ENCODE assay signal across 16 cellular contexts in genomic region chr10:24350111-24350921, GRCh38.
DNase-seq lines count a peak whose midpoint lies in the region; TF ChIP-seq lines count a peak whose summit lies in the region.
"Had no signal": no experiment of that assay in that cellular context is flagged by ENCODE, and none has a peak within 500 bp of the region (broad histone marks: within the 10 kb centered on the region; RNA-seq: fewer than 3 reads in every experiment).

No MANE protein-coding gene starts in this region.

- CTCF ChIA-PET in CD8-positive, alpha-beta memory T cell (lab: Charles Lee) = no interaction called here

- H4K20me1 ChIP-seq in BLaER1 = no peaks in the 10 kb centered on the region

- no peaks in the 10 kb centered on the region for H3K27me3 Mint-ChIP-seq in nephron progenitor cell (ENCODE audit: low read depth, poor library complexity)
- no peaks in the 10 kb centered on the region for H3K27me3 Mint-ChIP-seq in activated naive CD8-positive, alpha-beta T cell treated with anti-CD3 and anti-CD28 coated beads for 36 hours
- H3K27me3 Mint-ChIP-seq in CD8-positive, alpha-beta memory T cell = no peaks in the 10 kb centered on the region

- peak overlapping the region; percentile 58 for H3K27ac Mint-ChIP-seq in nephron progenitor cell
- H3K27ac Mint-ChIP-seq in activated naive CD8-positive, alpha-beta T cell treated with anti-CD3 and anti-CD28 coated beads for 36 hours = no peak overlapping the region
- no peak overlapping the region for H3K27ac Mint-ChIP-seq in CD8-positive, alpha-beta memory T cell
- H3K27ac Mint-ChIP-seq: activated naive CD4-positive, alpha-beta T cell treated with anti-CD3 and anti-CD28 coated beads, Interleukin-2, amount 50 U/mL, for 72 hours had no signal

- peaks cover 14% of the 10 kb centered on the region for H3K36me3 Mint-ChIP-seq in nephron progenitor cell (ENCODE audit: low read depth)
- no peaks in the 10 kb centered on the region for H3K36me3 Mint-ChIP-seq in activated naive CD8-positive, alpha-beta T cell treated with anti-CD3 and anti-CD28 coated beads for 36 hours
- H3K36me3 Mint-ChIP-seq in CD8-positive, alpha-beta memory T cell = no peaks in the 10 kb centered on the region
- H3K36me3 Mint-ChIP-seq: activated naive CD4-positive, alpha-beta T cell treated with anti-CD3 and anti-CD28 coated beads, Interleukin-2, amount 50 U/mL, for 72 hours had no signal

- H3K4me3 ChIP-seq in BLaER1 (no peak overlapping the region), choroid plexus epithelial cell (ENCODE audit: low read depth, low read length) (no peak overlapping the region), colonic mucosa (no peak overlapping the region)
- H3K4me3 ChIP-seq in CD8-positive, alpha-beta memory T cell (ENCODE audit: low read length) = no peak overlapping the region
- H3K4me3 ChIP-seq: ovary, thoracic aorta had no signal

- H3K9me3 ChIP-seq in BLaER1 = no peaks in the 10 kb centered on the region
- no peaks in the 10 kb centered on the region for H3K9me3 ChIP-seq in colonic mucosa
- no peaks in the 10 kb centered on the region for H3K9me3 ChIP-seq in CD8-positive, alpha-beta memory T cell (ENCODE audit: low read length)
- H3K9me3 ChIP-seq: ovary, thoracic aorta had no signal

- H3K27ac ChIP-seq in BLaER1 (peak overlapping the region; percentile 23; the same call in 1 of the 2 replicates), colonic mucosa (no peak overlapping the region)
- no peak overlapping the region for H3K27ac ChIP-seq in CD8-positive, alpha-beta memory T cell (ENCODE audit: low read depth, low read length)
- H3K27ac ChIP-seq: thoracic aorta had no signal

- H3K36me3 ChIP-seq in BLaER1 = no peaks in the 10 kb centered on the region
- no peaks in the 10 kb centered on the region for H3K36me3 ChIP-seq in colonic mucosa
- no peaks in the 10 kb centered on the region for H3K36me3 ChIP-seq in CD8-positive, alpha-beta memory T cell (ENCODE audit: insufficient read depth, low read length)
- H3K36me3 ChIP-seq: ovary, thoracic aorta had no signal

- POLR2A ChIA-PET in CD8-positive, alpha-beta memory T cell (lab: Charles Lee) = no interaction called here

- H3K4me3 Mint-ChIP-seq in nephron progenitor cell = peak overlapping the region; percentile 3
- no peak overlapping the region for H3K4me3 Mint-ChIP-seq in activated naive CD8-positive, alpha-beta T cell treated with anti-CD3 and anti-CD28 coated beads for 36 hours
- H3K4me3 Mint-ChIP-seq in CD8-positive, alpha-beta memory T cell = no peak overlapping the region

- no peak for TF ChIP-seq CTCF in choroid plexus epithelial cell (conservative IDR thresholded peaks at IDR 0.05; ENCODE audit: low read depth, low read length)
- TF ChIP-seq CTCF in nephron progenitor cell (IDR thresholded peaks at IDR 0.05) = no peak
- TF ChIP-seq CTCF in colonic mucosa (IDR thresholded peaks at IDR 0.05) = no peak

- H3K4me1 ChIP-seq in BLaER1 (peaks cover 20% of the 10 kb centered on the region), colonic mucosa (no peaks in the 10 kb centered on the region)
- H3K4me1 ChIP-seq in CD8-positive, alpha-beta memory T cell (ENCODE audit: insufficient read depth, low read length) = no peaks in the 10 kb centered on the region

- peak overlapping the region; percentile 62 for H3K4me2 ChIP-seq in BLaER1

- H3K9ac ChIP-seq in BLaER1 = no peak overlapping the region
- no peak overlapping the region for H3K9ac ChIP-seq in colonic mucosa (ENCODE audit: low read depth in 2 of 2, low read length in 2 of 2)

- H3K27me3 ChIP-seq in BLaER1 (no peaks in the 10 kb centered on the region), colonic mucosa (no peaks in the 10 kb centered on the region)
- H3K27me3 ChIP-seq in CD8-positive, alpha-beta memory T cell (ENCODE audit: insufficient read depth, low read length, poor library complexity, severe bottlenecking) = no peaks in the 10 kb centered on the region
- H3K27me3 ChIP-seq: ovary had no signal

- H3K9me3 Mint-ChIP-seq in nephron progenitor cell = peaks cover 5% of the 10 kb centered on the region
- H3K9me3 Mint-ChIP-seq in activated naive CD8-positive, alpha-beta T cell treated with anti-CD3 and anti-CD28 coated beads for 36 hours = no peaks in the 10 kb centered on the region
- peaks cover 0 to 6% (median 0%) of the 10 kb centered on the region in 5 donors for H3K9me3 Mint-ChIP-seq in CD8-positive, alpha-beta memory T cell
- H3K9me3 Mint-ChIP-seq: activated naive CD4-positive, alpha-beta T cell treated with anti-CD3 and anti-CD28 coated beads, Interleukin-2, amount 50 U/mL, for 72 hours had no signal

- intact Hi-C loops in colonic mucosa (cut with DNase I) = no loop called here

- H3K4me1 Mint-ChIP-seq in nephron progenitor cell = peaks cover 63% of the 10 kb centered on the region
- H3K4me1 Mint-ChIP-seq in activated naive CD8-positive, alpha-beta T cell treated with anti-CD3 and anti-CD28 coated beads for 36 hours = no peaks in the 10 kb centered on the region
- H3K4me1 Mint-ChIP-seq in CD8-positive, alpha-beta memory T cell = no peaks in the 10 kb centered on the region

- DNase-seq in M059J (ENCODE audit: low read depth) (peak; percentile 60), choroid plexus epithelial cell (ENCODE audit: low read depth) (peak; percentile 93), nephron progenitor cell (no peak), colonic mucosa (no peak)
- DNase-seq in activated naive CD8-positive, alpha-beta T cell treated with anti-CD3 and anti-CD28 coated beads for 36 hours = no peak
- DNase-seq in CD8-positive, alpha-beta memory T cell = no peak
- no peak for DNase-seq in NK-92 treated with Interleukin-12 subunit alpha and Interleukin-12 subunit beta, amount 100 ng/mL, for 24 hours (lab: John Stamatoyannopoulos, UW)
- DNase-seq: activated CD4-positive, CD25-positive, alpha-beta regulatory T cell; activated CD8-positive, alpha-beta memory T cell treated with anti-CD3 and anti-CD28 coated beads, Interleukin-2, amount 50 U/mL, for 48 hours; foreskin melanocyte; NCI-H446; ovary; stimulated activated CD4-positive, alpha-beta T cell treated with anti-CD3 and anti-CD28 coated beads, Interleukin-15, amount 100 ng/mL, for 24 hours had no signal

Comparison
In these comparisons a context has a peak if more than half of its experiments do, and no peak if none do; other contexts are left out.
1. DNase-seq: peak in M059J (single experiment) and choroid plexus epithelial cell (single experiment); none in nephron progenitor cell (single experiment), activated naive CD8-positive, alpha-beta T cell treated with anti-CD3 and anti-CD28 coated beads for 36 hours (single experiment), colonic mucosa (single experiment), CD8-positive, alpha-beta memory T cell (0 of 5) and NK-92 treated with Interleukin-12 subunit alpha and Interleukin-12 subunit beta, amount 100 ng/mL, for 24 hours (single experiment).